ENCODE assay signal across 19 cellular contexts in the genomic region with DNA sequence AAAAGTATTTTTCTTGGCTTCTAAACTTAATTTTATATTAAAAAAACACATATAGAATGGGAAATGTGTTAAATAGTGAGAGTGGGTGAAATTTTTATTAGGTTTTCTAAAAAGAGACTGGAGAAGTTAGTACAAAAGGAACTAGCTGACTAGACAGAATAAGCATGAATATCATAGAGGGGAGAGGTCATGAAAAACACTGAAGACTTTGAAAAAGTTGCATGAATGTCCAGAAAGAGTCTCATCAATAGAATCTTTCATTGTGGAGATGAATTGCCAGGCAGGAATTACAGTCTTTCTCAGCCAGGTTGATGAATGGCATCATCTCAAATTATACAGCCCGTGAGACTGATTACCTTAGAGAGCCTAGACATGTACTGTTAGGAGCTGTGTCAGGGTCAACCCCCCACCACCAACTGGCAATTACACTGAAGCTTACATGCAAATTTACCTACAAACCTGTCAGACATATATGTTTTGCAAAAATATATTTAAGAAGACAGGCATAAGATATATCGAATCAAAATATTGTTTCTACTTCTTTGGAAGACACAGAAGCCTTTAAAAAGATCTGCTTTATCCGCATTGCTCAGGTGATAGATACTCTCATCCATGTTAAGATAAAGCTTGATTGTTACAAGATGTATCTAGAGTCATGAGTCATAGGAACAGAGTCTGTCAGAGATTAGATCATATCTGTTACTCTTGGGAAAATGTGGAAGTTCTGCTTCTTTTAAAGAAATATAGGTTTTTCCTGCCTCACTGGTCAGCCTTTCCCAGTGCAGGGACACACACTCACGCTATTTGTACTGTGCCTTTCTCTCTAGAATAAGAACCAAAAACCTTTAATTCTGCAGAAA. TPM values are rescaled to one million over a fixed set of nuclear protein-coding genes. Genes with fewer than 3 reads are reported as not detected.
DNase-seq lines count a peak whose midpoint lies in the region; ATAC-seq, FAIRE-seq and TF ChIP-seq lines count a peak whose summit lies in the region.
"Had no signal": no experiment of that assay in that cellular context is flagged by ENCODE, and none has a peak within 500 bp of the region (broad histone marks: within the 10 kb centered on the region; RNA-seq: fewer than 3 reads in every experiment).

No MANE protein-coding gene starts in this region.

- no peaks in the 10 kb centered on the region for H3K27me3 ChIP-seq in K562 (ENCODE audit: control insufficient read depth in 2 of 2, insufficient read depth in 2 of 2, low read length in 2 of 2)
- H3K27me3 ChIP-seq in kidney epithelial cell (ENCODE audit: control insufficient read depth, insufficient read depth, low read length) = no peaks in the 10 kb centered on the region
- H3K27me3 ChIP-seq in Caco-2 (replicated peaks; ENCODE audit: control insufficient read depth, insufficient read depth, low read length) = no peaks in the 10 kb centered on the region
- H3K27me3 ChIP-seq: esophagus muscularis mucosa, thyroid gland had no signal

- in situ Hi-C loops in K562 (cut with MboI) = no loop called here

- H3K9me1 ChIP-seq in K562 (ENCODE audit: control insufficient read depth, insufficient read depth, low read length) = no peaks in the 10 kb centered on the region

- H3K36me3 ChIP-seq in K562 (ENCODE audit: control insufficient read depth, insufficient read depth, low read length) (no peaks in the 10 kb centered on the region), kidney epithelial cell (ENCODE audit: control insufficient read depth, insufficient read depth, low read length) (no peaks in the 10 kb centered on the region), Caco-2 (ENCODE audit: control insufficient read depth, insufficient read depth, low read length) (no peaks in the 10 kb centered on the region)
- H3K36me3 ChIP-seq: esophagus muscularis mucosa, thyroid gland had no signal

- no peak overlapping the region for H3K27ac ChIP-seq in K562 (ENCODE audit: extremely low read depth, low read depth, low read length)
- H3K27ac ChIP-seq: esophagus muscularis mucosa, thyroid gland had no signal

- whole genome bisulfite sequencing in K562 (ENCODE audit: insufficient coverage, low coverage, missing lambda C conversion rate) = 2% methylated on average over 4 of the region's 4 CpGs

- no peak for TF ChIP-seq EP300 in K562 (IDR thresholded peaks at IDR 0.05; ENCODE audit: low read length)

- H3K27me3 Mint-ChIP-seq in Caco-2 (ENCODE audit: insufficient read depth, unreplicated experiment) (peaks cover 3% of the 10 kb centered on the region), glutamatergic neuron (ENCODE audit: unreplicated experiment) (no peaks in the 10 kb centered on the region)

- H3K4me1 ChIP-seq in K562 (replicated peaks in 1 of 2; ENCODE audit: control insufficient read depth in 2 of 2, insufficient read depth in 2 of 2, low read length in 2 of 2) (no peaks in the 10 kb centered on the region), Caco-2 (0 out of 2 replicates have a peak, but pooled peaks cover 4% of the 10 kb centered on the region)
- H3K4me1 ChIP-seq: esophagus muscularis mucosa had no signal

- H3K9me3 Mint-ChIP-seq in Caco-2 (ENCODE audit: unreplicated experiment) (no peaks in the 10 kb centered on the region), glutamatergic neuron (ENCODE audit: unreplicated experiment) (peaks cover 4% of the 10 kb centered on the region)
- H3K9me3 Mint-ChIP-seq: activated naive CD4-positive, alpha-beta T cell treated with anti-CD3 and anti-CD28 coated beads, Interleukin-2, amount 50 U/mL, for 24 hours had no signal

- H3K4me3 ChIP-seq in AG10803 (ENCODE audit: low read length) (no peak overlapping the region), K562 (no peak overlapping the region), kidney epithelial cell (ENCODE audit: low read depth, low read length) (no peak overlapping the region), Caco-2 (ENCODE audit: low read depth, low read length) (no peak overlapping the region)
- H3K4me3 ChIP-seq: esophagus muscularis mucosa, thyroid gland had no signal

- H3K4me3 Mint-ChIP-seq in Caco-2 (ENCODE audit: unreplicated experiment) (no peak overlapping the region), glutamatergic neuron (ENCODE audit: unreplicated experiment) (no peak overlapping the region)
- H3K4me3 Mint-ChIP-seq: activated naive CD4-positive, alpha-beta T cell treated with anti-CD3 and anti-CD28 coated beads, Interleukin-2, amount 50 U/mL, for 24 hours had no signal

- POLR2A ChIA-PET in K562 (lab: Yijun Ruan, JAX) = interaction anchor here (0.5 kb wide), 1 partner anchor 87 kb away, joined by 4 read pairs; no protein-coding TSS in a partner anchor
- POLR2A ChIA-PET in Caco-2 (lab: Charles Lee) = no interaction called here

- H3K27ac Mint-ChIP-seq in Caco-2 (ENCODE audit: unreplicated experiment) (no peak overlapping the region), glutamatergic neuron (ENCODE audit: unreplicated experiment) (no peak overlapping the region)
- H3K27ac Mint-ChIP-seq: activated naive CD4-positive, alpha-beta T cell treated with anti-CD3 and anti-CD28 coated beads, Interleukin-2, amount 50 U/mL, for 24 hours had no signal

- intact Hi-C loops in K562 (cut with micrococcal nuclease) (no loop called here), Caco-2 (cut with micrococcal nuclease; ENCODE audit: unreplicated experiment) (no loop called here)

- H2AFZ ChIP-seq in K562 (ENCODE audit: low read depth, low read length) = no peak overlapping the region

- ATAC-seq in K562 (no peak), GM18870 (IDR thresholded peaks at IDR 0.05; ENCODE audit: unreplicated experiment) (no peak)

- H3K4me2 ChIP-seq in K562 (ENCODE audit: insufficient read depth, low read length) = no peak overlapping the region

- CTCF ChIA-PET in K562 (lab: Yijun Ruan, JAX; ENCODE audit: low intra/inter-chr PET ratio) = no interaction called here
- CTCF ChIA-PET in Caco-2 (lab: Charles Lee) = no interaction called here

- H3K9me3 ChIP-seq in K562 (replicated peaks; ENCODE audit: control insufficient read depth, insufficient read depth, low read depth, low read length) = no peaks in the 10 kb centered on the region
- H3K9me3 ChIP-seq in Caco-2 = no peaks in the 10 kb centered on the region
- H3K9me3 ChIP-seq: esophagus muscularis mucosa, thyroid gland had no signal

- no peaks in the 10 kb centered on the region for H3K79me2 ChIP-seq in K562 (ENCODE audit: control insufficient read depth, insufficient read depth, low read length)

- TF ChIP-seq POLR2A in K562 (conservative IDR thresholded peaks at IDR 0.05) = no peak

- peak; percentile 32 for DNase-seq in AG10803 (ENCODE audit: low read depth)
- peak; percentile 60 for DNase-seq in M059J (ENCODE audit: low read depth)
- no peak for DNase-seq in K562 (ENCODE audit: extremely low read depth in 1 of 4, low spot score in 3 of 4)
- DNase-seq in kidney epithelial cell (ENCODE audit: low read depth) = peak; percentile 16
- DNase-seq in LoVo (ENCODE audit: low spot score) = no peak
- DNase-seq in Caco-2 = no peak
- no peak for DNase-seq in glutamatergic neuron
- DNase-seq: activated CD4-positive, CD25-positive, alpha-beta regulatory T cell; activated CD8-positive, alpha-beta memory T cell treated with anti-CD3 and anti-CD28 coated beads, Interleukin-2, amount 50 U/mL, for 4 hours; DMS53; midbrain; NCI-H1048; NCI-H345; occipital lobe; SW 1271; thyroid gland had no signal

- no peaks in the 10 kb centered on the region for H3K36me3 Mint-ChIP-seq in Caco-2 (ENCODE audit: insufficient read depth, unreplicated experiment)
- H3K36me3 Mint-ChIP-seq in glutamatergic neuron (ENCODE audit: unreplicated experiment) = peaks cover 6% of the 10 kb centered on the region
- H3K36me3 Mint-ChIP-seq: activated naive CD4-positive, alpha-beta T cell treated with anti-CD3 and anti-CD28 coated beads, Interleukin-2, amount 50 U/mL, for 24 hours had no signal

- H3K4me1 Mint-ChIP-seq in Caco-2 (ENCODE audit: low read depth, unreplicated experiment) = no peaks in the 10 kb centered on the region
- H3K4me1 Mint-ChIP-seq in glutamatergic neuron (ENCODE audit: low read depth, unreplicated experiment) = no peaks in the 10 kb centered on the region
- H3K4me1 Mint-ChIP-seq: activated naive CD4-positive, alpha-beta T cell treated with anti-CD3 and anti-CD28 coated beads, Interleukin-2, amount 50 U/mL, for 24 hours had no signal

- FAIRE-seq in K562 (lab: Jason Lieb, UNC) = no peak

- BruUV-seq in K562 (replicated peaks; lab: Mats Ljungman, UMichigan) (no TSS peak), Caco-2 (replicated peaks; lab: Mats Ljungman, UMichigan) (no TSS peak)

- no peak for TF ChIP-seq CTCF in AG10803 (conservative IDR thresholded peaks at IDR 0.05; ENCODE audit: low read length)
- no peak for TF ChIP-seq CTCF in K562 (IDR thresholded peaks at IDR 0.05 in 2 of 3, conservative IDR thresholded peaks at IDR 0.05 in 1 of 3; ENCODE audit: insufficient read depth in 2 of 3, low read depth in 1 of 3, low read length in 3 of 3)
- TF ChIP-seq CTCF in kidney epithelial cell (IDR thresholded peaks at IDR 0.05; ENCODE audit: insufficient read depth, low read length, poor library complexity, severe bottlenecking) = no peak
- TF ChIP-seq CTCF in Caco-2 (IDR thresholded peaks at IDR 0.05; ENCODE audit: insufficient read depth in 1 of 2, low read depth in 1 of 2, low read length in 1 of 2, severe bottlenecking in 1 of 2, unreplicated experiment in 1 of 2) = no peak
- TF ChIP-seq CTCF in glutamatergic neuron (IDR thresholded peaks at IDR 0.05; ENCODE audit: partially characterized antibody, unreplicated experiment) = no peak

- no peak for TF ChIP-seq RAD21 in K562 (CRISPR knock-in tag; conservative IDR thresholded peaks at IDR 0.05 in 1 of 2, IDR thresholded peaks at IDR 0.05 in 1 of 2)

- H4K20me1 ChIP-seq in K562 (replicated peaks; ENCODE audit: control insufficient read depth, insufficient read depth, low read length) = no peaks in the 10 kb centered on the region

- H3K9ac ChIP-seq in K562 (ENCODE audit: insufficient read depth in 1 of 2, low read depth in 2 of 2, low read length in 2 of 2) = no peak overlapping the region

RNA-seq across cellular contexts. Expression of gene PFN2, which starts 34.8 kb away (rescaled TPM):
- 393 and 470 TPM in 2 replicates for total RNA-seq in M059J (2014; rRNA removed; shearing (Covaris generic))
- 0.21 and 0.39 TPM in 2 replicates for total RNA-seq in K562 (2011; cell fraction: chromatin; rRNA removed; ENCODE audit: low replicate concordance)
- not detected in 2 replicates for total RNA-seq in K562 (2011; cell fraction: nucleolus; rRNA removed)
- total RNA-seq in K562 (2011; cell fraction: nucleoplasm; rRNA removed) = 0.81 TPM in 1 of 2 replicates, not detected in the other
- total RNA-seq in K562 (2014; rRNA removed) (0.32 and 0.53 TPM in 2 replicates), K562 (2014; rRNA removed; fragmentation: Illumina TruSeq; extraction: Trizol) (0.25 and 0.35 TPM in 2 replicates), K562 (2015; rRNA removed; fragmentation: Illumina TruSeq; extraction: Trizol) (0.19 and 0.29 TPM in 2 replicates), K562 (2021) (0.49 and 0.86 TPM in 2 replicates), kidney epithelial cell (97.1 and 98.0 TPM in 2 replicates), Caco-2 (2022) (39.3 and 45.9 TPM in 2 replicates), glutamatergic neuron (ENCODE audit: unreplicated experiment) (364 TPM)
- polyA plus RNA-seq in K562 (2011; rRNA removed) (0.22 and 0.35 TPM in 2 replicates), K562 (2014; fragmentation: Illumina TruSeq; extraction: Trizol) (0.14 and 0.43 TPM in 2 replicates), K562 (2014; fragmentation: Nextera tagmentation; extraction: Ambion mirVana) (under 1 TPM; 0.14 to 0.45 TPM), K562 (2014; rRNA removed) (0.37 TPM in 1 of 2 replicates, not detected in the other)
- 0.12 and 0.19 TPM in 2 replicates for polyA plus RNA-seq in K562 (2011; cell fraction: cytosol; rRNA removed)
- 0.37 and 0.54 TPM in 2 replicates for polyA plus RNA-seq in K562 (2011; cell fraction: nucleus; rRNA removed)
- polyA plus RNA-seq in K562 (2012) = 0.29 and 0.33 TPM in 2 replicates
- 0.39 and 0.81 TPM in 2 replicates for polyA minus RNA-seq in K562 (2011; rRNA and poly(A)+ RNA removed)
- not detected in 2 replicates for polyA minus RNA-seq in K562 (2011; cell fraction: cytosol; rRNA and poly(A)+ RNA removed)
- polyA minus RNA-seq in K562 (2011; cell fraction: nucleus; rRNA and poly(A)+ RNA removed) = 0.27 and 0.78 TPM in 2 replicates

Comparison
In these comparisons a context has a peak if more than half of its experiments do, and no peak if none do; other contexts are left out.
1. DNase-seq: peak in AG10803 (single experiment), M059J (single experiment) and kidney epithelial cell (single experiment); none in K562 (0 of 4), LoVo (single experiment), Caco-2 (0 of 2) and glutamatergic neuron (single experiment).
2. RNA of gene PFN2, which starts 34.8 kb away (total RNA-seq): 393 to 470 TPM in M059J, 364 TPM in glutamatergic neuron (single experiment), 97.1 to 98.0 TPM in kidney epithelial cell and 39.3 to 45.9 TPM in Caco-2; 0.19 to 0.86 TPM in K562; every median in the first group is over 10 times any median in the second.